10 cellular contexts compared by ENCODE assay signal in genomic region chr13:51397262-51397933, GRCh38. TPM values are rescaled to one million over a fixed set of nuclear protein-coding genes. Genes with fewer than 3 reads are reported as not detected.
A peak's percentile ranks its signal among the peaks of the same experiment; 100 is the strongest.
DNase-seq lines count a peak whose midpoint lies in the region; ATAC-seq and TF ChIP-seq lines count a peak whose summit lies in the region.
"Had no signal": no experiment of that assay in that cellular context is flagged by ENCODE, and none has a peak within 500 bp of the region (broad histone marks: within the 10 kb centered on the region; RNA-seq: fewer than 3 reads in every experiment).

No MANE protein-coding gene starts in this region.

- H3K79me2 ChIP-seq in osteoblast (ENCODE audit: insufficient read depth, low read length), result peaks cover 90% of the 10 kb centered on the region

- TF ChIP-seq CTCF in osteoblast (IDR thresholded peaks at IDR 0.05; ENCODE audit: extremely low read depth, low read depth, low read length) (no peak), natural killer cell (IDR thresholded peaks at IDR 0.05) (no peak)

- no peak overlapping the region for H3K4me3 ChIP-seq in osteoblast (ENCODE audit: insufficient read depth, low read length)

- DNase-seq in Ammon's horn (ENCODE audit: low spot score) (peak; percentile 15), NCI-H460 (ENCODE audit: extremely low read depth, low read depth) (peak; percentile 38), fibroblast of the conjunctiva (ENCODE audit: low read depth) (peak; percentile 23), osteoblast (ENCODE audit: insufficient read length, low spot score, missing footprints) (no peak), natural killer cell (no peak), OCI-M2 (lab: John Stamatoyannopoulos, UW; ENCODE audit: unreplicated experiment) (no peak), activated gamma-delta T cell (lab: John Stamatoyannopoulos, UW) (no peak), glomerular visceral epithelial cell (ENCODE audit: extremely low spot score) (no peak)
- DNase-seq: central memory CD4-positive, alpha-beta T cell; small intestine had no signal

- H4K20me1 ChIP-seq in osteoblast (ENCODE audit: insufficient read depth, low read length), result peaks cover 58% of the 10 kb centered on the region

- intact Hi-C loops in natural killer cell (cut with micrococcal nuclease), result no loop called here

- no peak overlapping the region for H3K4me3 Mint-ChIP-seq in natural killer cell

- peaks cover 12% of the 10 kb centered on the region for H3K36me3 ChIP-seq in osteoblast (ENCODE audit: insufficient read depth, low read length)

- no peaks in the 10 kb centered on the region for H3K27me3 ChIP-seq in osteoblast (ENCODE audit: insufficient read depth, low read length)

- no peak for ATAC-seq in natural killer cell

- no peaks in the 10 kb centered on the region for H3K9me3 ChIP-seq in osteoblast (ENCODE audit: low read depth, low read length)

- H3K27ac ChIP-seq in osteoblast (ENCODE audit: low read depth, low read length), result peak overlapping the region; percentile 16

- H3K4me2 ChIP-seq in osteoblast (ENCODE audit: insufficient read depth, low read length), result no peak overlapping the region

- peak overlapping the region in 1 of 2 donors; percentile 55 for H3K27ac Mint-ChIP-seq in natural killer cell

- no peaks in the 10 kb centered on the region for H3K9me3 Mint-ChIP-seq in natural killer cell

- no peaks in the 10 kb centered on the region for H3K36me3 Mint-ChIP-seq in natural killer cell

- peaks cover 9% of the 10 kb centered on the region for H3K4me1 ChIP-seq in osteoblast (ENCODE audit: insufficient read depth, low read length)

- no peak overlapping the region for H2AFZ ChIP-seq in osteoblast (ENCODE audit: low read length)

- H3K27me3 Mint-ChIP-seq in natural killer cell (ENCODE audit: low read depth in 2 of 2), result no peaks in the 10 kb centered on the region

- H3K4me1 Mint-ChIP-seq in natural killer cell, result peaks cover 60 to 65% of the 10 kb centered on the region in 2 donors

RNA-seq across cellular contexts. Expression of gene INTS6, which starts 55.4 kb away (rescaled TPM):
- 73.3 and 75.1 TPM in 2 replicates for total RNA-seq in NCI-H460 (2014; rRNA removed; shearing (Covaris generic))
- polyA plus RNA-seq in NCI-H460 (2014; cell fraction: nucleus; rRNA removed), result 33.5 and 40.3 TPM in 2 replicates
- total RNA-seq in osteoblast, result 40.5 and 47.4 TPM in 2 replicates
- 100 to 1,000 TPM in 2 of 3 donors, 10 to 100 TPM in 1; 89.2 to 142 (median 110) TPM for total RNA-seq in natural killer cell

RNA-seq across cellular contexts. Expression of gene SERPINE3, which starts 57.9 kb away (rescaled TPM):
- total RNA-seq in NCI-H460 (2014; rRNA removed; shearing (Covaris generic)), result not detected in 2 replicates
- not detected in 2 replicates for polyA plus RNA-seq in NCI-H460 (2014; cell fraction: nucleus; rRNA removed)
- not detected in 2 replicates for total RNA-seq in osteoblast
- not detected for total RNA-seq in natural killer cell
- polyA plus RNA-seq: small intestine had no signal

Comparison
In these comparisons a context has a peak if more than half of its experiments do, and no peak if none do; other contexts are left out.
1. DNase-seq: peak in Ammon's horn (single experiment), NCI-H460 (single experiment) and fibroblast of the conjunctiva (single experiment); none in osteoblast (single experiment), natural killer cell (single experiment), OCI-M2 (single experiment), activated gamma-delta T cell (single experiment) and glomerular visceral epithelial cell (single experiment).